15 cellular contexts compared by ENCODE assay signal in genomic region chr6:128694303-128695009, GRCh38.
A peak's percentile ranks its signal among the peaks of the same experiment; 100 is the strongest.
DNase-seq lines count a peak whose midpoint lies in the region; ATAC-seq and TF ChIP-seq lines count a peak whose summit lies in the region.
"Had no signal": no experiment of that assay in that cellular context is flagged by ENCODE, and none has a peak within 500 bp of the region (broad histone marks: within the 10 kb centered on the region; RNA-seq: fewer than 3 reads in every experiment).

No MANE protein-coding gene starts in this region.

- no peak overlapping the region for H3K27ac ChIP-seq in gastroesophageal sphincter
- no peak overlapping the region for H3K27ac ChIP-seq in suprapubic skin

- no peak for TF ChIP-seq EP300 in gastroesophageal sphincter (IDR thresholded peaks at IDR 0.05)
- no peak for TF ChIP-seq EP300 in suprapubic skin (IDR thresholded peaks at IDR 0.05)

- TF ChIP-seq CTCF in gastroesophageal sphincter (IDR thresholded peaks at IDR 0.05) (no peak), suprapubic skin (IDR thresholded peaks at IDR 0.05) (no peak)

- H3K9me3 Mint-ChIP-seq in effector memory CD8-positive, alpha-beta T cell: no peaks in the 10 kb centered on the region
- H3K9me3 Mint-ChIP-seq: WTC11 had no signal

- no peaks in the 10 kb centered on the region for H3K36me3 ChIP-seq in gastroesophageal sphincter
- H3K36me3 ChIP-seq in suprapubic skin: no peaks in the 10 kb centered on the region
- H3K36me3 ChIP-seq: BE2C had no signal

- H3K27ac Mint-ChIP-seq in effector memory CD8-positive, alpha-beta T cell: no peak overlapping the region
- H3K27ac Mint-ChIP-seq: WTC11 had no signal

- ATAC-seq in GM18873 (IDR thresholded peaks at IDR 0.05; ENCODE audit: low FRiP score, unreplicated experiment) (peak; percentile 96), GM21576 (IDR thresholded peaks at IDR 0.05; ENCODE audit: unreplicated experiment) (peak; percentile 71), HG03095 (IDR thresholded peaks at IDR 0.05; ENCODE audit: unreplicated experiment) (peak; percentile 63), gastroesophageal sphincter (no peak)
- ATAC-seq in effector memory CD8-positive, alpha-beta T cell (replicated peaks): peak; percentile 27
- ATAC-seq: HepG2, WTC11 had no signal

- WGBS in gastroesophageal sphincter (ENCODE audit: low coverage in 1 of 2), 2 donors: 70% methylated on average over 1 of the region's 1 CpG; no CpG with 5 or more reads in 1 of the 2 donors
- 87% methylated on average over 1 of the region's 1 CpG for whole genome bisulfite sequencing in suprapubic skin

- H3K4me3 ChIP-seq in gastroesophageal sphincter (no peak overlapping the region), suprapubic skin (no peak overlapping the region)

- H3K4me3 Mint-ChIP-seq in effector memory CD8-positive, alpha-beta T cell: no peak overlapping the region
- H3K4me3 Mint-ChIP-seq: WTC11 had no signal

- H3K9me3 ChIP-seq in gastroesophageal sphincter (no peaks in the 10 kb centered on the region), suprapubic skin (no peaks in the 10 kb centered on the region)
- H3K9me3 ChIP-seq: BE2C had no signal

- H3K27me3 ChIP-seq in gastroesophageal sphincter (no peaks in the 10 kb centered on the region), suprapubic skin (no peaks in the 10 kb centered on the region)
- H3K27me3 ChIP-seq: BE2C had no signal

- H3K4me1 ChIP-seq in gastroesophageal sphincter (no peaks in the 10 kb centered on the region), suprapubic skin (no peaks in the 10 kb centered on the region)

- peaks cover 14 to 15% of the 10 kb centered on the region in 2 donors for H3K27me3 Mint-ChIP-seq in effector memory CD8-positive, alpha-beta T cell

- no peaks in the 10 kb centered on the region for H3K36me3 Mint-ChIP-seq in effector memory CD8-positive, alpha-beta T cell (ENCODE audit: insufficient read depth)
- H3K36me3 Mint-ChIP-seq: WTC11 had no signal

- no peak for DNase-seq in effector memory CD8-positive, alpha-beta T cell
- DNase-seq in nucleus accumbens (lab: John Stamatoyannopoulos, UW): no peak
- DNase-seq in globus pallidus (ENCODE audit: low spot score): no peak
- no peak for DNase-seq in suprapubic skin (ENCODE audit: low spot score in 2 of 2)
- DNase-seq: activated T-cell treated with anti-CD3 and anti-CD28 coated beads, Interleukin-2, amount 50 U/mL, for 48 hours; BE2C; effector memory CD4-positive, alpha-beta T cell; head of caudate nucleus; NCI-H1436 had no signal

- TF ChIP-seq POLR2A in gastroesophageal sphincter (IDR thresholded peaks at IDR 0.05) (no peak), suprapubic skin (IDR thresholded peaks at IDR 0.05) (no peak)

- H3K4me1 Mint-ChIP-seq in effector memory CD8-positive, alpha-beta T cell (ENCODE audit: low read depth in 2 of 2): peaks cover 0 to 6% of the 10 kb centered on the region in 2 donors
